ENCODE assay signal across 1 cellular context in the genomic region with DNA sequence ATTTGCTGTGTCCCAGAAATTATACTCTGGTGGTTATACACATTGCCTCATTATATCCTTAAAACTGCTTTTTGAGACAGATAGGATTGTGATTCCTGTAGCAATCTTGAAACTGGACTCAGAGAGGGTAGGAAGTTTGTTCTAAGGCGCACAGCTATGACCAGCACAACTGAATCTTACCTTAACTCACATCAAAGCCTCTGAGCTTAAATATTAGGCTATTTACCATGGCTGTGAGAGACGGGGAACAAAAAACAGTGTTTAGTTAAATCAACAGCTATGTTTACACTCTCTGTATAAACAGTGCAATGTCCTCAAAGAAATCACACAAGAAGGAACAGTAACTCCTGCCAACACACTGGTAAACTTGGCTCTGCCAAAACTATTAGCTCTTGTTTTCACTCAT.
TF ChIP-seq lines count a peak whose summit lies in the region.

No MANE protein-coding gene starts in this region.

TF ChIP-seq in HepG2, 621 proteins besides CTCF, POLR2A, EP300 and RAD21 (continued from another document and continues in another):
- TF ChIP-seq SOX13 (IDR thresholded peaks at IDR 0.05) (peak; percentile 76; the same call in 1 of the 2 replicates), SOX13 (CRISPR knock-in tag; conservative IDR thresholded peaks at IDR 0.05 in 1 of 2, IDR thresholded peaks at IDR 0.05 in 1 of 2) (peak in 1 of 2 experiments; percentile 97; a peak in 2 of 4 replicates), EEA1 (CRISPR knock-in tag; IDR thresholded peaks at IDR 0.05; ENCODE audit: borderline replicate concordance) (no peak), ATF1 (CRISPR knock-in tag; IDR thresholded peaks at IDR 0.05) (no peak), IRF2 (CRISPR knock-in tag; IDR thresholded peaks at IDR 0.05) (peak; percentile 74), MAF1 (CRISPR knock-in tag; IDR thresholded peaks at IDR 0.05; ENCODE audit: borderline replicate concordance) (no peak), HDAC2 (CRISPR knock-in tag; IDR thresholded peaks at IDR 0.05) (peak; percentile 87), MAX (IDR thresholded peaks at IDR 0.05) (peak; percentile 38; the same call in 1 of the 2 replicates), MBD4 (IDR thresholded peaks at IDR 0.05; ENCODE audit: borderline replicate concordance, low read length) (0 out of 2 replicates have a peak, but pooled peaks have one; percentile 61), ZNF12 (CRISPR knock-in tag; IDR thresholded peaks at IDR 0.05) (peak; percentile 72; the same call in 1 of the 2 replicates), ZNF224 (CRISPR knock-in tag; IDR thresholded peaks at IDR 0.05) (no peak), ZNF546 (CRISPR knock-in tag; conservative IDR thresholded peaks at IDR 0.05) (no peak), ZNF777 (CRISPR knock-in tag; IDR thresholded peaks at IDR 0.05) (no peak), FOXM1 (CRISPR knock-in tag; IDR thresholded peaks at IDR 0.05) (no peak), ZNF274 (CRISPR knock-in tag; IDR thresholded peaks at IDR 0.05) (no peak), FOSL2 (CRISPR knock-in tag; IDR thresholded peaks at IDR 0.05) (peak; percentile 69), ZNF138 (CRISPR knock-in tag; IDR thresholded peaks at IDR 0.05; ENCODE audit: low read depth) (no peak), LCORL (IDR thresholded peaks at IDR 0.05) (peak; percentile 59; the same call in 1 of the 2 replicates), LCORL (CRISPR knock-in tag; IDR thresholded peaks at IDR 0.05) (peak; percentile 77), MXD4 (CRISPR knock-in tag; IDR thresholded peaks at IDR 0.05) (0 out of 2 replicates have a peak, but pooled peaks have one; percentile 34), TFAP4 (IDR thresholded peaks at IDR 0.05; ENCODE audit: borderline replicate concordance, low read depth) (peak; percentile 42; the same call in 1 of the 2 replicates), FOXK1 (CRISPR knock-in tag; IDR thresholded peaks at IDR 0.05; ENCODE audit: borderline replicate concordance, low read depth) (peak; percentile 93), RARA (CRISPR knock-in tag; IDR thresholded peaks at IDR 0.05) (peak; percentile 87), SIX4 (CRISPR knock-in tag; IDR thresholded peaks at IDR 0.05) (peak; percentile 56; the same call in 1 of the 2 replicates), ZBTB43 (CRISPR knock-in tag; conservative IDR thresholded peaks at IDR 0.05) (0 out of 2 replicates have a peak, but pooled peaks have one; percentile 39), BRD4 (CRISPR knock-in tag; IDR thresholded peaks at IDR 0.05) (no peak), ZNF121 (CRISPR knock-in tag; IDR thresholded peaks at IDR 0.05) (no peak), ETV5 (CRISPR knock-in tag; IDR thresholded peaks at IDR 0.05; ENCODE audit: borderline replicate concordance) (peak; percentile 14; the same call in 1 of the 2 replicates), NR2C2 (CRISPR knock-in tag; IDR thresholded peaks at IDR 0.05; ENCODE audit: borderline replicate concordance) (no peak), FOXK2 (IDR thresholded peaks at IDR 0.05) (peak; percentile 84), GTF3A (CRISPR knock-in tag; conservative IDR thresholded peaks at IDR 0.05) (no peak), FOXP1 (IDR thresholded peaks at IDR 0.05) (peak; percentile 90), FOXP1 (CRISPR knock-in tag; IDR thresholded peaks at IDR 0.05) (peak; percentile 99), REPIN1 (CRISPR knock-in tag; IDR thresholded peaks at IDR 0.05; ENCODE audit: borderline replicate concordance, low read depth) (peak; percentile 34; the same call in 1 of the 2 replicates), THAP11 (CRISPR knock-in tag; IDR thresholded peaks at IDR 0.05) (peak; percentile 67), ZNF652 (CRISPR knock-in tag; IDR thresholded peaks at IDR 0.05; ENCODE audit: borderline replicate concordance, low read depth) (0 out of 2 replicates have a peak, but pooled peaks have one; percentile 31), SNAI1 (CRISPR knock-in tag; IDR thresholded peaks at IDR 0.05; ENCODE audit: borderline replicate concordance) (no peak), ZBTB49 (CRISPR knock-in tag; IDR thresholded peaks at IDR 0.05; ENCODE audit: borderline replicate concordance) (no peak), KDM4B (CRISPR knock-in tag; IDR thresholded peaks at IDR 0.05) (0 out of 2 replicates have a peak, but pooled peaks have one; percentile 41), TCF7 (IDR thresholded peaks at IDR 0.05; ENCODE audit: low read depth) (peak; percentile 95), GZF1 (CRISPR knock-in tag; IDR thresholded peaks at IDR 0.05) (no peak), ZFP36L2 (CRISPR knock-in tag; IDR thresholded peaks at IDR 0.05) (no peak), TFDP2 (CRISPR knock-in tag; IDR thresholded peaks at IDR 0.05) (no peak), KLF9 (CRISPR knock-in tag; IDR thresholded peaks at IDR 0.05; ENCODE audit: low read depth) (no peak), ZBTB37 (CRISPR knock-in tag; IDR thresholded peaks at IDR 0.05) (peak; percentile 97), RFX3 (CRISPR knock-in tag; IDR thresholded peaks at IDR 0.05) (no peak), U2AF2 (IDR thresholded peaks at IDR 0.05; ENCODE audit: low read depth, low read length) (no peak), KDM2A (CRISPR knock-in tag; IDR thresholded peaks at IDR 0.05; ENCODE audit: borderline replicate concordance, low read depth) (no peak), ZNF446 (CRISPR knock-in tag; IDR thresholded peaks at IDR 0.05) (no peak), HMG20B (CRISPR knock-in tag; conservative IDR thresholded peaks at IDR 0.05) (0 out of 2 replicates have a peak, but pooled peaks have one; percentile 71), HOXD1 (CRISPR knock-in tag; IDR thresholded peaks at IDR 0.05) (no peak), FOXC1 (CRISPR knock-in tag; IDR thresholded peaks at IDR 0.05; ENCODE audit: borderline replicate concordance) (no peak), NR2F1 (CRISPR knock-in tag; IDR thresholded peaks at IDR 0.05) (peak in 1 of 2 experiments; percentile 17; a peak in 1 of 4 replicates)
- TF ChIP-seq, protein P1, sequence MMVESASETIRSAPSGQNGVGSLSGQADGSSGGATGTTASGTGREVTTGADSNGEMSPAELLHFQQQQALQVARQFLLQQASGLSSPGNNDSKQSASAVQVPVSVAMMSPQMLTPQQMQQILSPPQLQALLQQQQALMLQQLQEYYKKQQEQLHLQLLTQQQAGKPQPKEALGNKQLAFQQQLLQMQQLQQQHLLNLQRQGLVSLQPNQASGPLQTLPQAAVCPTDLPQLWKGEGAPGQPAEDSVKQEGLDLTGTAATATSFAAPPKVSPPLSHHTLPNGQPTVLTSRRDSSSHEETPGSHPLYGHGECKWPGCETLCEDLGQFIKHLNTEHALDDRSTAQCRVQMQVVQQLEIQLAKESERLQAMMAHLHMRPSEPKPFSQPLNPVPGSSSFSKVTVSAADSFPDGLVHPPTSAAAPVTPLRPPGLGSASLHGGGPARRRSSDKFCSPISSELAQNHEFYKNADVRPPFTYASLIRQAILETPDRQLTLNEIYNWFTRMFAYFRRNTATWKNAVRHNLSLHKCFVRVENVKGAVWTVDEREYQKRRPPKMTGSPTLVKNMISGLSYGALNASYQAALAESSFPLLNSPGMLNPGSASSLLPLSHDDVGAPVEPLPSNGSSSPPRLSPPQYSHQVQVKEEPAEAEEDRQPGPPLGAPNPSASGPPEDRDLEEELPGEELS (CRISPR knock-in tag; IDR thresholded peaks at IDR 0.05), result peak; percentile 98
- TF ChIP-seq, protein P2, sequence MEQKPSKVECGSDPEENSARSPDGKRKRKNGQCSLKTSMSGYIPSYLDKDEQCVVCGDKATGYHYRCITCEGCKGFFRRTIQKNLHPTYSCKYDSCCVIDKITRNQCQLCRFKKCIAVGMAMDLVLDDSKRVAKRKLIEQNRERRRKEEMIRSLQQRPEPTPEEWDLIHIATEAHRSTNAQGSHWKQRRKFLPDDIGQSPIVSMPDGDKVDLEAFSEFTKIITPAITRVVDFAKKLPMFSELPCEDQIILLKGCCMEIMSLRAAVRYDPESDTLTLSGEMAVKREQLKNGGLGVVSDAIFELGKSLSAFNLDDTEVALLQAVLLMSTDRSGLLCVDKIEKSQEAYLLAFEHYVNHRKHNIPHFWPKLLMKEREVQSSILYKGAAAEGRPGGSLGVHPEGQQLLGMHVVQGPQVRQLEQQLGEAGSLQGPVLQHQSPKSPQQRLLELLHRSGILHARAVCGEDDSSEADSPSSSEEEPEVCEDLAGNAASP (CRISPR knock-in tag; IDR thresholded peaks at IDR 0.05; ENCODE audit: borderline replicate concordance), result peak; percentile 86
- TF ChIP-seq, protein P3, sequence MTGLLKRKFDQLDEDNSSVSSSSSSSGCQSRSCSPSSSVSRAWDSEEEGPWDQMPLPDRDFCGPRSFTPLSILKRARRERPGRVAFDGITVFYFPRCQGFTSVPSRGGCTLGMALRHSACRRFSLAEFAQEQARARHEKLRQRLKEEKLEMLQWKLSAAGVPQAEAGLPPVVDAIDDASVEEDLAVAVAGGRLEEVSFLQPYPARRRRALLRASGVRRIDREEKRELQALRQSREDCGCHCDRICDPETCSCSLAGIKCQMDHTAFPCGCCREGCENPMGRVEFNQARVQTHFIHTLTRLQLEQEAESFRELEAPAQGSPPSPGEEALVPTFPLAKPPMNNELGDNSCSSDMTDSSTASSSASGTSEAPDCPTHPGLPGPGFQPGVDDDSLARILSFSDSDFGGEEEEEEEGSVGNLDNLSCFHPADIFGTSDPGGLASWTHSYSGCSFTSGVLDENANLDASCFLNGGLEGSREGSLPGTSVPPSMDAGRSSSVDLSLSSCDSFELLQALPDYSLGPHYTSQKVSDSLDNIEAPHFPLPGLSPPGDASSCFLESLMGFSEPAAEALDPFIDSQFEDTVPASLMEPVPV (CRISPR knock-in tag; IDR thresholded peaks at IDR 0.05), result no peak
- TF ChIP-seq, protein P4, sequence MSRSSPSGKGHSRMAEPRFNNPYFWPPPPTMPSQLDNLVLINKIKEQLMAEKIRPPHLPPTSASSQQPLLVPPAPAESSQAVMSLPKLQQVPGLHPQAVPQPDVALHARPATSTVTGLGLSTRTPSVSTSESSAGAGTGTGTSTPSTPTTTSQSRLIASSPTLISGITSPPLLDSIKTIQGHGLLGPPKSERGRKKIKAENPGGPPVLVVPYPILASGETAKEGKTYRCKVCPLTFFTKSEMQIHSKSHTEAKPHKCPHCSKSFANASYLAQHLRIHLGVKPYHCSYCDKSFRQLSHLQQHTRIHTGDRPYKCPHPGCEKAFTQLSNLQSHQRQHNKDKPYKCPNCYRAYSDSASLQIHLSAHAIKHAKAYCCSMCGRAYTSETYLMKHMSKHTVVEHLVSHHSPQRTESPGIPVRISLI (CRISPR knock-in tag; IDR thresholded peaks at IDR 0.05; ENCODE audit: borderline replicate concordance), result peak; percentile 82; the same call in 1 of the 2 replicates
